In genomic region chr7:22858640-22859561, GRCh38 we compare ENCODE assay signal across 9 cellular contexts. TPM values are rescaled to one million over a fixed set of nuclear protein-coding genes. Genes with fewer than 3 reads are reported as not detected.
DNase-seq lines count a peak whose midpoint lies in the region; ATAC-seq and TF ChIP-seq lines count a peak whose summit lies in the region.
"Had no signal": no experiment of that assay in that cellular context is flagged by ENCODE, and none has a peak within 500 bp of the region (broad histone marks: within the 10 kb centered on the region; RNA-seq: fewer than 3 reads in every experiment).

No MANE protein-coding gene starts in this region.

- H3K4me1 Mint-ChIP-seq in activated naive CD4-positive, alpha-beta T cell treated with anti-CD3 and anti-CD28 coated beads, Interleukin-2, amount 50 U/mL, for 24 hours = peaks cover 40% of the 10 kb centered on the region

- H3K27me3 Mint-ChIP-seq in activated naive CD4-positive, alpha-beta T cell treated with anti-CD3 and anti-CD28 coated beads, Interleukin-2, amount 50 U/mL, for 24 hours = no peaks in the 10 kb centered on the region

- peaks cover 13% of the 10 kb centered on the region for H3K36me3 ChIP-seq in upper lobe of right lung

- no peaks in the 10 kb centered on the region for H3K9me3 Mint-ChIP-seq in activated naive CD4-positive, alpha-beta T cell treated with anti-CD3 and anti-CD28 coated beads, Interleukin-2, amount 50 U/mL, for 24 hours

- H3K9me3 ChIP-seq in upper lobe of right lung = no peaks in the 10 kb centered on the region

- H3K27me3 ChIP-seq in upper lobe of right lung = no peaks in the 10 kb centered on the region

- intact Hi-C loops in upper lobe of right lung (cut with DNase I) = no loop called here

- no peak for DNase-seq in activated naive CD4-positive, alpha-beta T cell treated with Interleukin-2 at 50 U/mL for 16 hours
- DNase-seq in SW 1271 (lab: John Stamatoyannopoulos, UW) (peak; percentile 43 to 64), glomerular endothelial cell (ENCODE audit: extremely low read depth, low read depth, low spot score) (peak; percentile 88), upper lobe of right lung (no peak), NCI-H1417 (lab: John Stamatoyannopoulos, UW) (no peak)
- no peak for DNase-seq in activated CD4-positive, CD25-positive, alpha-beta regulatory T cell treated with anti-CD3 and anti-CD28 coated beads, Interleukin-2, amount 50 U/mL, for 72 hours

- no peak overlapping the region for H3K4me3 ChIP-seq in upper lobe of right lung

- H3K27ac ChIP-seq in upper lobe of right lung = peak overlapping the region; percentile 14
- H3K27ac ChIP-seq: VCaP had no signal

- peak overlapping the region; percentile 23 for H3K4me3 Mint-ChIP-seq in activated naive CD4-positive, alpha-beta T cell treated with anti-CD3 and anti-CD28 coated beads, Interleukin-2, amount 50 U/mL, for 24 hours

- peaks cover 32% of the 10 kb centered on the region for H3K4me1 ChIP-seq in upper lobe of right lung

- peaks cover 35% of the 10 kb centered on the region for H3K36me3 Mint-ChIP-seq in activated naive CD4-positive, alpha-beta T cell treated with anti-CD3 and anti-CD28 coated beads, Interleukin-2, amount 50 U/mL, for 24 hours

- ATAC-seq in upper lobe of right lung (peak; percentile 39), HG03460 (IDR thresholded peaks at IDR 0.05; ENCODE audit: unreplicated experiment) (no peak)

- no peak for TF ChIP-seq CTCF in upper lobe of right lung (IDR thresholded peaks at IDR 0.05)

- H3K27ac Mint-ChIP-seq in activated naive CD4-positive, alpha-beta T cell treated with anti-CD3 and anti-CD28 coated beads, Interleukin-2, amount 50 U/mL, for 24 hours = peak overlapping the region; percentile 89

RNA-seq across cellular contexts. Expression of gene TOMM7, which starts 36.3 kb away (rescaled TPM):
- total RNA-seq in glomerular endothelial cell = 82.3 and 104 TPM in 2 replicates
- total RNA-seq in upper lobe of right lung = 361 TPM

Comparison
In these comparisons a context has a peak if more than half of its experiments do, and no peak if none do; other contexts are left out.
1. DNase-seq: peak in SW 1271 (2 of 2) and glomerular endothelial cell (single experiment); none in activated naive CD4-positive, alpha-beta T cell treated with Interleukin-2 at 50 U/mL for 16 hours (single experiment), upper lobe of right lung (single experiment), NCI-H1417 (0 of 3) and activated CD4-positive, CD25-positive, alpha-beta regulatory T cell treated with anti-CD3 and anti-CD28 coated beads, Interleukin-2, amount 50 U/mL, for 72 hours (single experiment).